Comparison of ENCODE assay signal across 16 cellular contexts in the genomic region with DNA sequence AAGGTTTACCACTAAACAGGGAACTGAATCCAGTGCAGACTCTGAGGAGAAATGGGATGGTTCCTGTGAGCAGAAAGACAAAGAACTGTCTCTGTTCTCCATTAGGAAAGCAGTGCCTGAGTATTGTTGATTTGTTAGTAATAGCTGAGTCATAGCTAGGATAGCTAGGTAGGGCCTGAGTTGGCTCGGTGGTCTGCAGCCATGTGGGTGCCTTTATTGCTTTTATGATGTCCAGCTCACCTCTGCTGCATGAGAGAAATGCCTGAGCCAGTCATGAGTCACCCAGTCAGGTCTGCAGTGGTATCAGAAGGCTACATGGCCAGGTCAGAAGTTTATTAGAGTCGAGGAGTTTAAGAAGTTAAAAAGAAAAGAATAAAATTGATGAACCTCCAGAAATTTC. TPM values are rescaled to one million over a fixed set of nuclear protein-coding genes. Genes with fewer than 3 reads are reported as not detected.
DNase-seq lines count a peak whose midpoint lies in the region; ATAC-seq, FAIRE-seq and TF ChIP-seq lines count a peak whose summit lies in the region.
"Had no signal": no experiment of that assay in that cellular context is flagged by ENCODE, and none has a peak within 500 bp of the region (broad histone marks: within the 10 kb centered on the region; RNA-seq: fewer than 3 reads in every experiment).

No MANE protein-coding gene starts in this region.

- intact Hi-C loops in HCT116 (cut with micrococcal nuclease), result no loop called here
- intact Hi-C loops in psoas muscle (cut with DNase I), result no loop called here
- intact Hi-C loops in mucosa of descending colon (cut with DNase I, micrococcal nuclease), result no loop called here

- no peaks in the 10 kb centered on the region for H3K9me3 ChIP-seq in HCT116 (ENCODE audit: control insufficient read depth in 1 of 2, insufficient read depth in 1 of 2, low read depth in 1 of 2, low read length in 2 of 2)
- no peaks in the 10 kb centered on the region for H3K9me3 ChIP-seq in H1 (ENCODE audit: insufficient read depth in 2 of 2, low read depth in 1 of 2, low read length in 1 of 2)
- H3K9me3 ChIP-seq in skeletal muscle satellite cell (replicated peaks; ENCODE audit: low read length), result no peaks in the 10 kb centered on the region
- H3K9me3 ChIP-seq in psoas muscle, result no peaks in the 10 kb centered on the region
- H3K9me3 ChIP-seq in mucosa of descending colon, result no peaks in the 10 kb centered on the region
- H3K9me3 ChIP-seq: sigmoid colon, stomach had no signal

- H4K5ac ChIP-seq in H1 (ENCODE audit: insufficient read length, low read depth, low read length), result no peak overlapping the region

- H4K8ac ChIP-seq in H1 (ENCODE audit: extremely low read depth, insufficient read depth, low read length), result no peak overlapping the region

- peak overlapping the region; percentile 71 for H3K4me2 ChIP-seq in HCT116 (ENCODE audit: low read length)
- no peak overlapping the region for H3K4me2 ChIP-seq in H1 (ENCODE audit: insufficient read depth in 1 of 2, low read depth in 2 of 2, low read length in 2 of 2)
- peak overlapping the region; percentile 66 for H3K4me2 ChIP-seq in skeletal muscle satellite cell (ENCODE audit: low read length)

- TF ChIP-seq EP300 in H1 (IDR thresholded peaks at IDR 0.05; ENCODE audit: borderline replicate concordance in 1 of 2, low read depth in 2 of 2, low read length in 2 of 2), result no peak

- CTCF ChIA-PET in HCT116 (lab: Charles Lee), result interaction anchor here (0.8 kb wide), 1 partner anchor 279 kb away, joined by 3 read pairs; no protein-coding TSS in a partner anchor
- CTCF ChIA-PET in H1 (lab: Charles Lee; ENCODE audit: partially characterized antibody), result no interaction called here

- H3K27me3 ChIP-seq in HCT116 (ENCODE audit: insufficient read depth, low read length) (no peaks in the 10 kb centered on the region), H1 (replicated peaks in 1 of 4; ENCODE audit: control insufficient read depth in 3 of 4, extremely low read depth in 1 of 4, insufficient read depth in 3 of 4, low read length in 3 of 4) (no peaks in the 10 kb centered on the region), skeletal muscle satellite cell (ENCODE audit: control insufficient read depth, insufficient read depth, low read length) (no peaks in the 10 kb centered on the region), psoas muscle (ENCODE audit: insufficient read depth in 3 of 3, low read length in 2 of 3) (no peaks in the 10 kb centered on the region)
- H3K27me3 ChIP-seq: cardiac muscle cell, sigmoid colon had no signal

- H3K9ac ChIP-seq in HCT116 (ENCODE audit: low read length) (peak overlapping the region; percentile 48), H1 (replicated peaks in 1 of 4; ENCODE audit: extremely low read depth in 1 of 4, low read depth in 3 of 4, low read length in 3 of 4) (no peak overlapping the region), skeletal muscle satellite cell (ENCODE audit: low read depth, low read length) (peak overlapping the region; percentile 71)

- H3K79me1 ChIP-seq in H1 (ENCODE audit: low read depth, low read length), result no peaks in the 10 kb centered on the region

- no peak overlapping the region for H2AK5ac ChIP-seq in H1 (ENCODE audit: low read depth, low read length)

- no peak overlapping the region for H2BK120ac ChIP-seq in H1 (replicated peaks; ENCODE audit: low read depth, low read length)

- POLR2A ChIA-PET in HCT116 (lab: Charles Lee), result interaction anchor here (1.3 kb wide), 1 partner anchor 8 kb away, joined by 3 read pairs; no protein-coding TSS in a partner anchor
- POLR2A ChIA-PET in H1 (lab: Charles Lee; ENCODE audit: partially characterized antibody), result interaction anchor here (0.6 kb wide), 1 partner anchor 24 kb away, joined by 3 read pairs; the partner anchor contains the start of gene TRHDE

- no peak overlapping the region for H2BK20ac ChIP-seq in H1 (ENCODE audit: low read length)

- H3K4me3 ChIP-seq in HCT116 (replicated peaks in 1 of 2; ENCODE audit: low read depth in 1 of 2, low read length in 2 of 2), result peak overlapping the region in 1 of 2 experiments; percentile 37; a peak in 2 of 4 replicates
- no peak overlapping the region for H3K4me3 ChIP-seq in H1 (ENCODE audit: extremely low read depth in 1 of 4, insufficient read depth in 2 of 4, low read depth in 3 of 4, low read length in 4 of 4)
- peak overlapping the region; percentile 36 for H3K4me3 ChIP-seq in skeletal muscle satellite cell (ENCODE audit: low read length)
- H3K4me3 ChIP-seq in psoas muscle, result no peak overlapping the region
- no peak overlapping the region for H3K4me3 ChIP-seq in mucosa of descending colon
- H3K4me3 ChIP-seq: cardiac muscle cell, sigmoid colon, stomach had no signal

- no peaks in the 10 kb centered on the region for H3K79me2 ChIP-seq in HCT116 (ENCODE audit: insufficient read depth, low read length)
- H3K79me2 ChIP-seq in H1 (ENCODE audit: control insufficient read depth in 1 of 2, insufficient read depth in 2 of 2, low read length in 2 of 2), result no peaks in the 10 kb centered on the region

- 92% methylated on average over 2 of the region's 2 CpGs; no CpG with 5 or more reads in 1 of the 2 experiments for WGBS in H1 (ENCODE audit: extremely low coverage in 1 of 2, insufficient coverage in 1 of 2, insufficient read length in 1 of 2, insufficient replicate concordance in 2 of 2, low coverage in 1 of 2, low lambda C conversion rate in 2 of 2, missing lambda C conversion rate in 1 of 2), 2 experiments
- WGBS in psoas muscle, 3 donors, result 68 to 71% (median 70%) methylated on average over 2 of the region's 2 CpGs

- no peak overlapping the region for H3K56ac ChIP-seq in H1 (replicated peaks; ENCODE audit: insufficient read length, low read depth, low read length)

- FAIRE-seq in RCC 7860 (lab: Jason Lieb, UNC), result peak; percentile 89
- no peak for FAIRE-seq in H1 (lab: Jason Lieb, UNC)

- H3K27ac ChIP-seq in HCT116 (ENCODE audit: low read depth, low read length) (peak overlapping the region; percentile 59; the same call in 1 of the 2 replicates), H1 (ENCODE audit: low read depth, low read length) (no peak overlapping the region), psoas muscle (no peak overlapping the region)
- H3K27ac ChIP-seq: cardiac muscle cell, sigmoid colon, stomach had no signal

- no peak overlapping the region for H3K23ac ChIP-seq in H1 (ENCODE audit: insufficient read length)

- H3K36me3 ChIP-seq in HCT116 (ENCODE audit: control insufficient read depth in 1 of 2, insufficient read depth in 2 of 2, low read length in 2 of 2) (no peaks in the 10 kb centered on the region), H1 (ENCODE audit: control insufficient read depth in 2 of 4, insufficient read depth in 4 of 4, low read length in 3 of 4) (no peaks in the 10 kb centered on the region), skeletal muscle satellite cell (ENCODE audit: insufficient read depth, low read length) (no peaks in the 10 kb centered on the region), psoas muscle (ENCODE audit: insufficient read depth in 1 of 2, low read depth in 1 of 2) (no peaks in the 10 kb centered on the region), mucosa of descending colon (ENCODE audit: low read depth) (no peaks in the 10 kb centered on the region)
- H3K36me3 ChIP-seq: cardiac muscle cell, sigmoid colon, stomach had no signal

- H3K4me1 ChIP-seq in HCT116 (ENCODE audit: control insufficient read depth in 1 of 2, insufficient read depth in 2 of 2, low read length in 2 of 2) (peaks cover 15 to 31% of the 10 kb centered on the region in 2 experiments; a peak in 3 of 4 replicates), H1 (replicated peaks in 1 of 4; ENCODE audit: control insufficient read depth in 3 of 4, insufficient read depth in 4 of 4, low read length in 3 of 4) (no peaks in the 10 kb centered on the region; a peak in 1 of 7 replicates), skeletal muscle satellite cell (ENCODE audit: control insufficient read depth, insufficient read depth, low read length) (peaks cover 36% of the 10 kb centered on the region), psoas muscle (no peaks in the 10 kb centered on the region), mucosa of descending colon (ENCODE audit: low read depth) (no peaks in the 10 kb centered on the region)
- H3K4me1 ChIP-seq: sigmoid colon, stomach had no signal

- no peak overlapping the region for H4K91ac ChIP-seq in H1 (replicated peaks; ENCODE audit: insufficient read length, low read length)

- TF ChIP-seq POLR2A in HCT116 (IDR thresholded peaks at IDR 0.05; ENCODE audit: borderline replicate concordance, extremely low read depth, insufficient read depth, insufficient read length) (no peak), H1 (IDR thresholded peaks at IDR 0.05; ENCODE audit: control extremely low read depth in 1 of 2, low read depth in 2 of 2, low read length in 2 of 2) (no peak)

- no peak overlapping the region for H2BK15ac ChIP-seq in H1 (ENCODE audit: low read length)

- no peaks in the 10 kb centered on the region; the same call in 1 of the 2 replicates for H3K23me2 ChIP-seq in H1 (ENCODE audit: low read depth, low read length)

- RAD21 ChIA-PET in HCT116 (lab: Charles Lee; ENCODE audit: low non-redundant PET in 1 of 2, low total read pairs in 2 of 2, uncharacterized antibody in 2 of 2, unreplicated experiment in 2 of 2), result interaction anchor here in 1 of 2 experiments (0.7 kb wide), 1 partner anchor 1190 kb away, joined by 3 read pairs; no protein-coding TSS in a partner anchor

- H3K4ac ChIP-seq in H1 (replicated peaks; ENCODE audit: insufficient read length, low read depth, low read length), result no peak overlapping the region

- no peaks in the 10 kb centered on the region for H3K9me2 ChIP-seq in HCT116 (ENCODE audit: insufficient read depth)

- DNase-seq in HCT116 (ENCODE audit: low read depth, low spot score) (peak; percentile 92), RCC 7860 (ENCODE audit: low spot score) (peak; percentile 95), H1 (ENCODE audit: low read depth in 1 of 2, low spot score in 2 of 2) (no peak), psoas muscle (no peak), mucosa of descending colon (no peak)
- no peak for DNase-seq in activated effector memory CD4-positive, alpha-beta T cell treated with Interleukin-2 at 50 U/mL for 16 hours
- DNase-seq: activated CD8-positive, alpha-beta T cell treated with anti-CD3 and anti-CD28 coated beads, Interleukin-2, amount 10 ng/mL, durations not matched to agents 7 days and 5 days; activated gamma-delta T cell; head of caudate nucleus; natural killer cell; NCI-H1092 treated with DMSO at 0.1 percent for 48 hours; NCI-H446 treated with DMSO at 0.1 percent for 48 hours; sigmoid colon; stomach had no signal

- no peak overlapping the region for H2BK12ac ChIP-seq in H1 (ENCODE audit: low read depth, low read length)

- no peak overlapping the region for H3K14ac ChIP-seq in H1 (ENCODE audit: insufficient read length)

- H3K18ac ChIP-seq in H1 (ENCODE audit: extremely low read depth, low read length), result no peak overlapping the region

- H2BK5ac ChIP-seq in H1 (ENCODE audit: low read depth, low read length), result no peak overlapping the region

- ATAC-seq in HCT116 (peak; percentile 94), psoas muscle (no peak), mucosa of descending colon (no peak)
- ATAC-seq: activated CD8-positive, alpha-beta T cell treated with anti-CD3 and anti-CD28 coated beads, Interleukin-2, amount 10 ng/mL, durations not matched to agents 7 days and 5 days; natural killer cell had no signal

- H2AFZ ChIP-seq in HCT116 (ENCODE audit: low read depth, low read length, poor library complexity, severe bottlenecking) (peak overlapping the region; percentile 79), H1 (ENCODE audit: low read length) (0 out of 2 replicates have a peak overlapping the region, but pooled peaks have one; percentile 19)

- no TSS peak for BruUV-seq in HCT116 (replicated peaks; lab: Mats Ljungman, UMichigan)

- TF ChIP-seq RAD21 in HCT116 (IDR thresholded peaks at IDR 0.05; ENCODE audit: low read depth), result no peak; the same call in 1 of the 2 replicates
- TF ChIP-seq RAD21 in H1 (IDR thresholded peaks at IDR 0.05 in 1 of 2, conservative IDR thresholded peaks at IDR 0.05 in 1 of 2; ENCODE audit: low read depth in 2 of 2, low read length in 2 of 2), result no peak

- H4K20me1 ChIP-seq in HCT116 (ENCODE audit: insufficient read depth) (no peaks in the 10 kb centered on the region), H1 (replicated peaks in 1 of 2; ENCODE audit: control insufficient read depth in 1 of 2, insufficient read depth in 2 of 2, low read length in 2 of 2) (no peaks in the 10 kb centered on the region)

- TF ChIP-seq CTCF in HCT116 (IDR thresholded peaks at IDR 0.05 in 2 of 3, conservative IDR thresholded peaks at IDR 0.05 in 1 of 3; ENCODE audit: borderline replicate concordance in 1 of 3, insufficient read depth in 1 of 3, low read depth in 2 of 3, low read length in 2 of 3) (no peak), H1 (IDR thresholded peaks at IDR 0.05; ENCODE audit: control extremely low read depth in 1 of 3, insufficient read depth in 1 of 3, low read depth in 1 of 3, low read length in 3 of 3) (no peak), psoas muscle (IDR thresholded peaks at IDR 0.05) (no peak), mucosa of descending colon (IDR thresholded peaks at IDR 0.05) (no peak)

RNA-seq across cellular contexts. Expression of gene TRHDE, which starts 24.2 kb away (rescaled TPM):
- 2.9 TPM for total RNA-seq in HCT116 (2021; ENCODE audit: unreplicated experiment)
- 0.21 and 0.87 TPM in 2 replicates for polyA plus RNA-seq in HCT116 (2012)
- total RNA-seq in H1 (2021; fragmentation: NEBNext Ultra II Directional; extraction: Animal tissue kit (Norgen Biotek cat#: 25700)), result 5.0 and 5.5 TPM in 2 replicates
- polyA plus RNA-seq in H1 (2011; rRNA removed), result 1.0 and 1.3 TPM in 2 replicates
- polyA plus RNA-seq in H1 (2011; cell fraction: cytosol; rRNA removed), result 0.79 TPM
- 1.3 TPM for polyA plus RNA-seq in H1 (2011; cell fraction: nucleus; rRNA removed)
- 0.43 to 1.4 TPM (median 0.79 TPM) in 4 replicates for polyA plus RNA-seq in H1 (2012, experiment 1 of 2)
- 0.04 TPM for polyA plus RNA-seq in H1 (2012, experiment 2 of 2)
- 4.7 TPM for polyA plus RNA-seq in H1 (2013, experiment 1 of 2)
- polyA plus RNA-seq in H1 (2013, experiment 2 of 2), result 5.0 TPM
- polyA minus RNA-seq in H1 (2011; rRNA and poly(A)+ RNA removed), result 4.7 and 7.0 TPM in 2 replicates
- 3.7 TPM for polyA minus RNA-seq in H1 (2011; cell fraction: cytosol; rRNA and poly(A)+ RNA removed)
- polyA minus RNA-seq in H1 (2011; cell fraction: nucleus; rRNA and poly(A)+ RNA removed), result 6.3 TPM
- 0.25 TPM in 1 of 2 replicates, not detected in the other for total RNA-seq in skeletal muscle satellite cell (2012; rRNA removed)
- 1 to 10 TPM in 2 of 4 donors, under 1 TPM in 2; 0.13 to 1.7 (median 1.1) TPM for total RNA-seq in psoas muscle
- under 1 TPM; 0.08 to 0.75 (median 0.27) TPM for polyA plus RNA-seq in psoas muscle
- total RNA-seq in mucosa of descending colon, result 10 to 100 TPM in 1 of 3 donors, 1 to 10 TPM in 2; 4.7 to 11.2 (median 6.2) TPM
- total RNA-seq: activated CD8-positive, alpha-beta T cell treated with anti-CD3 and anti-CD28 coated beads, Interleukin-2, amount 10 ng/mL, durations not matched to agents 7 days and 5 days; cardiac muscle cell had no signal
- polyA plus RNA-seq: cardiac muscle cell had no signal

Comparison
In these comparisons a context has a peak if more than half of its experiments do, and no peak if none do; other contexts are left out.
1. DNase-seq: peak in HCT116 (single experiment) and RCC 7860 (single experiment); none in H1 (0 of 2), psoas muscle (0 of 2), mucosa of descending colon (0 of 3) and activated effector memory CD4-positive, alpha-beta T cell treated with Interleukin-2 at 50 U/mL for 16 hours (single experiment).
2. H3K4me2 ChIP-seq: peak in HCT116 (single experiment) and skeletal muscle satellite cell (single experiment); none in H1 (0 of 2).
3. H3K9ac ChIP-seq: peak in HCT116 (single experiment) and skeletal muscle satellite cell (single experiment); none in H1 (0 of 4).
4. Of the 16 proteins assayed by ChIP-seq in both H1 and HCT116: peak only in H1: none; only in HCT116: CEBPB, FOSL1, JUND, MAX, POLR2AphosphoS5, SP1 and 2 more; in both: none; in neither: 8.